In genomic region chr16:46389561-46390041, GRCh38 we compare ENCODE assay signal across 8 cellular contexts.
DNase-seq lines count a peak whose midpoint lies in the region; TF ChIP-seq lines count a peak whose summit lies in the region.
"Not testable (repeated sequence)": the region's sequence is repeated elsewhere in the genome, so short reads cannot be mapped to it uniquely, and the experiment has no call there.

No MANE protein-coding gene starts in this region.

- H3K27ac Mint-ChIP-seq in MCF 10A (ENCODE audit: low read depth, unreplicated experiment); type B pancreatic cell: not testable (repeated sequence)

- peaks cover 0 to 10% (median 4%) of the 10 kb centered on the region in 4 donors for H3K9me3 ChIP-seq in Peyer's patch

- H3K4me1 ChIP-seq in Peyer's patch: not testable (repeated sequence)

- peak overlapping the region in 2 of 4 donors; percentile 0 for H3K27ac ChIP-seq in Peyer's patch

- not testable (repeated sequence) for H3K27me3 Mint-ChIP-seq in MCF 10A (ENCODE audit: insufficient read depth, unreplicated experiment); type B pancreatic cell

- not testable (repeated sequence) for H3K27me3 ChIP-seq in Peyer's patch

- TF ChIP-seq CTCF in Peyer's patch (IDR thresholded peaks at IDR 0.05); MCF 10A (IDR thresholded peaks at IDR 0.05; ENCODE audit: unreplicated experiment); type B pancreatic cell (conservative IDR thresholded peaks at IDR 0.05): not testable (repeated sequence)

- TF ChIP-seq POLR2A in Peyer's patch (IDR thresholded peaks at IDR 0.05): not testable (repeated sequence)

- in situ Hi-C loops in G401 (cut with HindIII; ENCODE audit: low sequenced_read_pairs): not testable (repeated sequence)

- not testable (repeated sequence) for H3K36me3 ChIP-seq in Peyer's patch

- intact Hi-C loops in MCF 10A (cut with micrococcal nuclease): not testable (repeated sequence)

- DNase-seq in G401 (ENCODE audit: low spot score) (peak; percentile 90), Peyer's patch (peak; percentile 57 to 66 (median 59)), MCF 10A (ENCODE audit: unreplicated experiment) (peak; percentile 82), glomerular endothelial cell (ENCODE audit: extremely low read depth, low read depth, low spot score) (peak; percentile 100), myocyte (ENCODE audit: low read depth) (peak; percentile 87), type B pancreatic cell (ENCODE audit: extremely low spot score, unreplicated experiment) (peak; percentile 100)
- DNase-seq in activated CD8-positive, alpha-beta memory T cell treated with anti-CD3 and anti-CD28 coated beads for 48 hours (ENCODE audit: low read depth in 2 of 3, low spot score in 2 of 3): peak in 2 of 3 experiments; percentile 63 to 100
- DNase-seq in stimulated activated CD4-positive, alpha-beta T cell treated with anti-CD3 and anti-CD28 coated beads, Interleukin-15, amount 100 ng/mL, for 48 hours (ENCODE audit: low read depth in 2 of 2): peak; percentile 25 to 54

- not testable (repeated sequence) for H3K36me3 Mint-ChIP-seq in MCF 10A (ENCODE audit: insufficient read depth, unreplicated experiment); type B pancreatic cell

- CTCF ChIA-PET in MCF 10A (lab: Yijun Ruan, JAX): not testable (repeated sequence)

- not testable (repeated sequence) for H3K4me3 Mint-ChIP-seq in MCF 10A (ENCODE audit: unreplicated experiment); type B pancreatic cell

- H3K9me3 Mint-ChIP-seq in MCF 10A (ENCODE audit: unreplicated experiment): peaks cover 14% of the 10 kb centered on the region
- H3K9me3 Mint-ChIP-seq in type B pancreatic cell: not testable (repeated sequence)

- POLR2A ChIA-PET in MCF 10A (lab: Yijun Ruan, JAX): not testable (repeated sequence)

- H3K4me3 ChIP-seq in Peyer's patch: peak overlapping the region in 2 of 4 donors; percentile 0

- H3K4me1 Mint-ChIP-seq in MCF 10A (ENCODE audit: insufficient read depth, unreplicated experiment); type B pancreatic cell (ENCODE audit: unreplicated experiment): not testable (repeated sequence)

- not testable (repeated sequence) for BruUV-seq in MCF 10A (replicated peaks; lab: Mats Ljungman, UMichigan)

Comparison
In these comparisons a context has a peak if more than half of its experiments do, and no peak if none do; other contexts are left out.
1. DNase-seq: peak in every context shown above with its lines; median percentile 100 in glomerular endothelial cell; 100 in type B pancreatic cell; 90 in G401; 87 in myocyte; 82 in MCF 10A; 82 in activated CD8-positive, alpha-beta memory T cell treated with anti-CD3 and anti-CD28 coated beads for 48 hours; 59 in Peyer's patch; 40 in stimulated activated CD4-positive, alpha-beta T cell treated with anti-CD3 and anti-CD28 coated beads, Interleukin-15, amount 100 ng/mL, for 48 hours.